Comparison of ENCODE assay signal across 8 cellular contexts in the genomic region with DNA sequence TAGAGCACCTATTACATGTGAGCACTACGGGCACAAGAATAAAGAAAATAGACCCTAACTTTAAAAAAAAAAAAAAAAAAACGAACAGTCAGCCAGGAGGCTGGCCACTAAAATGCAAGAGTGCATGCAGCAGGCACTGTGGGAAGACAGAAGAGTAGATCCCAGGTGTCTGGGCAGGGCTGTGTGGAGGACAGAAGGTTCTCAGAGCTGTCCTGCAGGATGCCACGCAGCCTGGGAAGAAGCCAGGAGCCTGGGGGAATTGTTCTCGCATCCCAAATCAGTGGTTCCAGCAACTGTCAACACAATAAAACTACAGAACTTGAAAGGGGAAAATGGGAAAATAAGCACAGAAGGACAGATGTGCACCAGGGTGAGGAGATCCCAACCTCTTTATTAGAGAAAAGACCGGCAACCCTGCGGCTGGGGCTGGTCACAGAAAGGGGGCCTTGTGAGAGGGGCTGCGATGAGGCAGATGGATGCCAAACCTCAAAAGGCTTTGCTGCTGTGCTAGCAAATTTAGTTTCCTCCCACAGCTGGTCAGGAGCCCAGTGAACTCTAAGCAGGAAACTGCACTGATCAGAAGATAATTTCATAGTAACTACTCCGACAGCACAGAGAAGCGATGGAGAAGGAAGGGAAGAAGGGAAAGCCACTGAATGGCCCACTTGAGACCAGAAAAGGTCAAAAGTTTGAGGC. TPM values are rescaled to one million over a fixed set of nuclear protein-coding genes. Genes with fewer than 3 reads are reported as not detected.
DNase-seq lines count a peak whose midpoint lies in the region; ATAC-seq and TF ChIP-seq lines count a peak whose summit lies in the region.

No MANE protein-coding gene starts in this region.

- no peaks in the 10 kb centered on the region for H3K9me3 Mint-ChIP-seq in stimulated activated naive CD8-positive, alpha-beta T cell treated with anti-CD3 and anti-CD28 coated beads, Interleukin-15, Interleukin-2, amounts not matched to agents 100 ng/mL and 50 ng/mL, for 24 hours
- no peaks in the 10 kb centered on the region for H3K9me3 Mint-ChIP-seq in activated naive CD4-positive, alpha-beta T cell treated with anti-CD3 and anti-CD28 coated beads, Interleukin-2, amount 50 U/mL, for 24 hours

- no peak for TF ChIP-seq POLR2A in uterus (IDR thresholded peaks at IDR 0.05)

- no peaks in the 10 kb centered on the region for H3K27me3 ChIP-seq in uterus
- no peaks in the 10 kb centered on the region for H3K27me3 ChIP-seq in BE2C

- peaks cover 67% of the 10 kb centered on the region for H3K4me1 Mint-ChIP-seq in stimulated activated naive CD8-positive, alpha-beta T cell treated with anti-CD3 and anti-CD28 coated beads, Interleukin-15, Interleukin-2, amounts not matched to agents 100 ng/mL and 50 ng/mL, for 24 hours (ENCODE audit: low read depth)
- peaks cover 68% of the 10 kb centered on the region for H3K4me1 Mint-ChIP-seq in activated naive CD4-positive, alpha-beta T cell treated with anti-CD3 and anti-CD28 coated beads, Interleukin-2, amount 50 U/mL, for 24 hours

- ATAC-seq in stimulated activated naive CD8-positive, alpha-beta T cell treated with anti-CD3 and anti-CD28 coated beads, Interleukin-15, Interleukin-2, amounts not matched to agents 100 U/mL and 50 U/mL, for 24 hours, result no peak
- ATAC-seq in left colon (peak; percentile 43), GM21619 (IDR thresholded peaks at IDR 0.05; ENCODE audit: unreplicated experiment) (no peak)

- no peaks in the 10 kb centered on the region for H3K36me3 Mint-ChIP-seq in stimulated activated naive CD8-positive, alpha-beta T cell treated with anti-CD3 and anti-CD28 coated beads, Interleukin-15, Interleukin-2, amounts not matched to agents 100 ng/mL and 50 ng/mL, for 24 hours (ENCODE audit: low read depth)
- H3K36me3 Mint-ChIP-seq in activated naive CD4-positive, alpha-beta T cell treated with anti-CD3 and anti-CD28 coated beads, Interleukin-2, amount 50 U/mL, for 24 hours, result peaks cover 2% of the 10 kb centered on the region

- peak overlapping the region; percentile 67 for H3K4me3 Mint-ChIP-seq in stimulated activated naive CD8-positive, alpha-beta T cell treated with anti-CD3 and anti-CD28 coated beads, Interleukin-15, Interleukin-2, amounts not matched to agents 100 ng/mL and 50 ng/mL, for 24 hours
- H3K4me3 Mint-ChIP-seq in activated naive CD4-positive, alpha-beta T cell treated with anti-CD3 and anti-CD28 coated beads, Interleukin-2, amount 50 U/mL, for 24 hours, result peak overlapping the region; percentile 72

- TF ChIP-seq CTCF in uterus (IDR thresholded peaks at IDR 0.05) (no peak), GM10266 (IDR thresholded peaks at IDR 0.05; ENCODE audit: control insufficient read depth, insufficient read depth, low read depth, missing control alignments) (no peak), BE2C (IDR thresholded peaks at IDR 0.05; ENCODE audit: low read depth, low read length) (no peak)

- H3K27ac ChIP-seq in uterus, result peak overlapping the region; percentile 59 to 75

- no peak for DNase-seq in stimulated activated naive CD8-positive, alpha-beta T cell treated with anti-CD3 and anti-CD28 coated beads, Interleukin-15, Interleukin-2, amounts not matched to agents 100 U/mL and 50 U/mL, for 24 hours
- DNase-seq in left colon (no peak), uterus (peak in 1 of 2 donors; percentile 41), GM10266 (ENCODE audit: extremely low spot score) (no peak), BE2C (no peak)

- peak overlapping the region; percentile 70 for H3K27ac Mint-ChIP-seq in stimulated activated naive CD8-positive, alpha-beta T cell treated with anti-CD3 and anti-CD28 coated beads, Interleukin-15, Interleukin-2, amounts not matched to agents 100 ng/mL and 50 ng/mL, for 24 hours
- H3K27ac Mint-ChIP-seq in activated naive CD4-positive, alpha-beta T cell treated with anti-CD3 and anti-CD28 coated beads, Interleukin-2, amount 50 U/mL, for 24 hours, result peak overlapping the region; percentile 79

- no peaks in the 10 kb centered on the region for H3K9me3 ChIP-seq in uterus
- no peaks in the 10 kb centered on the region for H3K9me3 ChIP-seq in BE2C

- H3K4me1 ChIP-seq in uterus (no peaks in the 10 kb centered on the region), BE2C (peaks cover 3% of the 10 kb centered on the region)

- H3K36me3 ChIP-seq in uterus (no peaks in the 10 kb centered on the region), BE2C (no peaks in the 10 kb centered on the region)

- intact Hi-C loops in left colon (cut with DNase I, micrococcal nuclease) (no loop called here), uterus (cut with DNase I; ENCODE audit: low total_unique reads) (no loop called here)

- H3K4me3 ChIP-seq in uterus (peak overlapping the region in 1 of 2 donors; percentile 23), BE2C (ENCODE audit: low read depth, low read length) (no peak overlapping the region)

- H3K27me3 Mint-ChIP-seq in stimulated activated naive CD8-positive, alpha-beta T cell treated with anti-CD3 and anti-CD28 coated beads, Interleukin-15, Interleukin-2, amounts not matched to agents 100 ng/mL and 50 ng/mL, for 24 hours, result no peaks in the 10 kb centered on the region
- H3K27me3 Mint-ChIP-seq in activated naive CD4-positive, alpha-beta T cell treated with anti-CD3 and anti-CD28 coated beads, Interleukin-2, amount 50 U/mL, for 24 hours, result no peaks in the 10 kb centered on the region

RNA-seq across cellular contexts. Expression of a gene that starts 30.9 kb away (rescaled TPM):
- 10 to 100 TPM; 17.5 to 18.9 TPM for total RNA-seq in left colon
- total RNA-seq in uterus, result 10 to 100 TPM in 2 of 4 donors, 1 to 10 TPM in 2; 9.5 to 67.1 (median 15.4) TPM
- 2.3 TPM for polyA plus RNA-seq in BE2C (2012; ENCODE audit: insufficient read depth, insufficient read length, low read depth)
